ENCODE assay signal across 9 cellular contexts in genomic region chr1:223713546-223714420, GRCh38. TPM values are rescaled to one million over a fixed set of nuclear protein-coding genes. Genes with fewer than 3 reads are reported as not detected.
A peak's percentile ranks its signal among the peaks of the same experiment; 100 is the strongest.
DNase-seq lines count a peak whose midpoint lies in the region; ATAC-seq, FAIRE-seq and TF ChIP-seq lines count a peak whose summit lies in the region.
"Had no signal": no experiment of that assay in that cellular context is flagged by ENCODE, and none has a peak within 500 bp of the region (broad histone marks: within the 10 kb centered on the region; RNA-seq: fewer than 3 reads in every experiment).

No MANE protein-coding gene starts in this region.

- intact Hi-C loops in stomach (cut with DNase I; ENCODE audit: low total_unique reads) = no loop called here

- WGBS in SK-N-SH (ENCODE audit: low lambda C conversion rate) = 43% methylated on average over 7 of the region's 7 CpGs
- WGBS in stomach, 5 donors = 10 to 22% (median 13%) methylated on average over 7 of the region's 7 CpGs

- no peaks in the 10 kb centered on the region for H3K9me2 ChIP-seq in SK-N-SH

- H3K9me3 ChIP-seq in SK-N-SH (no peaks in the 10 kb centered on the region), keratinocyte (ENCODE audit: control insufficient read depth, low read depth, low read length) (no peaks in the 10 kb centered on the region), stomach (no peaks in the 10 kb centered on the region)

- no peak for TF ChIP-seq POLR2A in stomach (IDR thresholded peaks at IDR 0.05)

- peak overlapping the region; percentile 69 for H3K4me3 Mint-ChIP-seq in activated T-helper 17 cell treated with anti-CD3 and anti-CD28 coated beads, Interleukin-2, amount 50 U/mL, for 72 hours

- POLR2A ChIA-PET in SK-N-SH (lab: Yijun Ruan, JAX) = interaction anchor here (0.7 kb wide), 1 partner anchor 38 kb away, joined by 3 read pairs; no protein-coding TSS in a partner anchor

- peak overlapping the region; percentile 39 for H3K27ac Mint-ChIP-seq in activated T-helper 17 cell treated with anti-CD3 and anti-CD28 coated beads, Interleukin-2, amount 50 U/mL, for 72 hours

- H3K4me1 ChIP-seq in SK-N-SH (ENCODE audit: control insufficient read depth in 1 of 2, insufficient read depth in 2 of 2, low read depth in 1 of 2, low read length in 1 of 2) (peaks cover 36 to 56% of the 10 kb centered on the region in 2 experiments), keratinocyte (ENCODE audit: control insufficient read depth, extremely low read depth, insufficient read depth, low read length) (peaks cover 56% of the 10 kb centered on the region), stomach (peaks cover 62 to 90% (median 79%) of the 10 kb centered on the region in 4 donors)

- H3K4me1 Mint-ChIP-seq in activated T-helper 17 cell treated with anti-CD3 and anti-CD28 coated beads, Interleukin-2, amount 50 U/mL, for 72 hours = peaks cover 36% of the 10 kb centered on the region

- H3F3A ChIP-seq in SK-N-SH (replicated peaks; ENCODE audit: insufficient read depth) = peaks cover 23% of the 10 kb centered on the region

- no peaks in the 10 kb centered on the region for H3K9me3 Mint-ChIP-seq in activated T-helper 17 cell treated with anti-CD3 and anti-CD28 coated beads, Interleukin-2, amount 50 U/mL, for 72 hours

- no peak for TF ChIP-seq RAD21 in SK-N-SH (IDR thresholded peaks at IDR 0.05; ENCODE audit: low read length)

- ATAC-seq in SK-N-SH treated with all-trans-retinoic acid at 6 μM for 48 hours (no peak), HG03039 (IDR thresholded peaks at IDR 0.05; ENCODE audit: unreplicated experiment) (no peak)
- peak; percentile 4 for ATAC-seq in activated T-helper 17 cell treated with anti-CD3 and anti-CD28 coated beads, Interleukin-2, amount 50 U/mL, for 72 hours (replicated peaks)

- CTCF ChIA-PET in SK-N-SH (lab: Yijun Ruan, JAX) = interaction anchor here (1.9 to 4.8 kb wide), 3 partner anchors 15 to 49 kb away, joined by 7 to 110 read pairs (median 13); no protein-coding TSS in a partner anchor

- H3K4me3 ChIP-seq in SK-N-SH (ENCODE audit: low read depth in 2 of 2, low read length in 1 of 2) (peak overlapping the region; percentile 72 to 83), keratinocyte (ENCODE audit: control insufficient read depth in 2 of 3, extremely low read depth in 1 of 3, insufficient read depth in 2 of 3, low read depth in 1 of 3, low read length in 3 of 3) (peak overlapping the region; percentile 83 to 88 (median 84)), stomach (peak overlapping the region; percentile 68 to 94 (median 78))

- H4K20me1 ChIP-seq in SK-N-SH (ENCODE audit: insufficient read depth) = peaks cover 47% of the 10 kb centered on the region
- H4K20me1 ChIP-seq in keratinocyte (ENCODE audit: control insufficient read depth, extremely low read depth, insufficient read depth, low read length) = peaks cover 21% of the 10 kb centered on the region

- H3K4me2 ChIP-seq in SK-N-SH = peak overlapping the region; percentile 92
- peak overlapping the region; percentile 99 for H3K4me2 ChIP-seq in keratinocyte (ENCODE audit: control insufficient read depth, extremely low read depth, insufficient read depth, low read depth, low read length)

- peak overlapping the region; percentile 96 for H3K9ac ChIP-seq in SK-N-SH
- H3K9ac ChIP-seq in keratinocyte (ENCODE audit: control insufficient read depth, extremely low read depth, insufficient read depth, low read length) = peak overlapping the region; percentile 89

- DNase-seq in SK-N-SH (no peak), keratinocyte (ENCODE audit: low read depth, low spot score) (no peak), stomach (no peak), superior temporal gyrus (ENCODE audit: extremely low spot score) (no peak), NCI-H146 treated with DMSO at 0.1 percent for 48 hours (lab: John Stamatoyannopoulos, UW; ENCODE audit: unreplicated experiment) (no peak)

- no peak for TF ChIP-seq EP300 in SK-N-SH (IDR thresholded peaks at IDR 0.05; ENCODE audit: borderline replicate concordance in 1 of 2, low read depth in 1 of 2, low read length in 1 of 2)
- TF ChIP-seq EP300 in stomach (IDR thresholded peaks at IDR 0.05) = no peak

- H3K27me3 ChIP-seq in SK-N-SH (ENCODE audit: insufficient read depth) (no peaks in the 10 kb centered on the region), keratinocyte (ENCODE audit: control insufficient read depth, extremely low read depth, insufficient read depth, low read length) (no peaks in the 10 kb centered on the region), stomach (no peaks in the 10 kb centered on the region)

- peak; percentile 65 for FAIRE-seq in keratinocyte (lab: Jason Lieb, UNC)
- FAIRE-seq: TTC549 had no signal

- H3K9me1 ChIP-seq in keratinocyte (ENCODE audit: control insufficient read depth, extremely low read depth, insufficient read depth, low read length) = no peaks in the 10 kb centered on the region

- H3K27me3 Mint-ChIP-seq in activated T-helper 17 cell treated with anti-CD3 and anti-CD28 coated beads, Interleukin-2, amount 50 U/mL, for 72 hours = no peaks in the 10 kb centered on the region

- TF ChIP-seq CTCF in SK-N-SH (IDR thresholded peaks at IDR 0.05) (no peak), keratinocyte (optimal IDR thresholded peaks at IDR 0.05 in 1 of 3, IDR thresholded peaks at IDR 0.05 in 1 of 3, conservative IDR thresholded peaks at IDR 0.05 in 1 of 3; ENCODE audit: extremely low read depth in 1 of 3, insufficient read depth in 2 of 3, low read length in 3 of 3) (no peak), stomach (IDR thresholded peaks at IDR 0.05) (no peak)

- H3K36me3 ChIP-seq in SK-N-SH (replicated peaks in 1 of 2; ENCODE audit: control insufficient read depth in 1 of 2, insufficient read depth in 2 of 2, low read length in 1 of 2) = peaks cover 12 to 15% of the 10 kb centered on the region in 2 experiments
- H3K36me3 ChIP-seq in keratinocyte (ENCODE audit: control insufficient read depth in 2 of 2, extremely low read depth in 1 of 2, insufficient read depth in 2 of 2, low read length in 2 of 2) = peaks cover 17 to 43% of the 10 kb centered on the region in 2 experiments
- H3K36me3 ChIP-seq in stomach = peaks cover 13 to 26% (median 17%) of the 10 kb centered on the region in 4 donors

- H3K36me3 Mint-ChIP-seq in activated T-helper 17 cell treated with anti-CD3 and anti-CD28 coated beads, Interleukin-2, amount 50 U/mL, for 72 hours (ENCODE audit: low read depth) = peaks cover 14% of the 10 kb centered on the region

- H2AFZ ChIP-seq in SK-N-SH (ENCODE audit: low read depth) (no peak overlapping the region), keratinocyte (ENCODE audit: control insufficient read depth, low read length) (no peak overlapping the region)

- H3K27ac ChIP-seq in SK-N-SH (ENCODE audit: low read depth in 2 of 2, low read length in 1 of 2) (peak overlapping the region; percentile 87 to 88; a peak in 3 of 4 replicates), keratinocyte (ENCODE audit: control insufficient read depth, insufficient read depth, low read length) (peak overlapping the region; percentile 89), stomach (peak overlapping the region; percentile 97 to 100 (median 98))

- dilution Hi-C loops in keratinocyte (cut with MboI; ENCODE audit: extremely low pct_ligation_motif_present, low sequenced_read_pairs) = no loop called here

- H3K79me2 ChIP-seq in SK-N-SH (ENCODE audit: insufficient read depth) (peaks cover 74% of the 10 kb centered on the region), keratinocyte (ENCODE audit: control insufficient read depth, insufficient read depth, low read length) (peaks cover 64% of the 10 kb centered on the region)

TF ChIP-seq in SK-N-SH, 30 proteins besides CTCF, POLR2A, EP300 and RAD21:
- TF ChIP-seq MAX (IDR thresholded peaks at IDR 0.05; ENCODE audit: low read depth) (peak; percentile 41; the same call in 1 of the 2 replicates), YY1 (IDR thresholded peaks at IDR 0.05; ENCODE audit: low read depth) (no peak)

TF ChIP-seq in SK-N-SH treated with all-trans-retinoic acid at 6 μM for 48 hours, 23 proteins besides CTCF, POLR2A, EP300 and RAD21 (continues in another document):
- TF ChIP-seq ARNTL (CRISPR knock-in tag; IDR thresholded peaks at IDR 0.05; ENCODE audit: borderline replicate concordance, low read depth) (no peak), ZNF8 (CRISPR knock-in tag; IDR thresholded peaks at IDR 0.05) (no peak)

RNA-seq across cellular contexts. Expression of gene CAPN2, which starts 1.4 kb away (rescaled TPM):
- polyA plus RNA-seq in SK-N-SH (2012; rRNA removed) = 208 and 209 TPM in 2 replicates
- 177 and 181 TPM in 2 replicates for polyA plus RNA-seq in SK-N-SH (2012; cell fraction: cytosol; rRNA removed)
- 432 and 454 TPM in 2 replicates for polyA plus RNA-seq in SK-N-SH (2012; cell fraction: nucleus; rRNA removed)
- total RNA-seq in activated T-helper 17 cell treated with anti-CD3 and anti-CD28 coated beads, Interleukin-2, amount 50 U/mL, for 72 hours = 10 to 100 TPM; 42.8 to 73.0 TPM
- 278 to 366 TPM (median 350 TPM) in 3 replicates for polyA plus RNA-seq in keratinocyte
- polyA plus RNA-seq in keratinocyte (2011; ENCODE audit: low read depth) = 134 TPM
- 291 and 382 TPM in 2 replicates for polyA plus RNA-seq in keratinocyte (2011; cell fraction: cytosol; rRNA removed)
- polyA plus RNA-seq in keratinocyte (2011; cell fraction: nucleus; rRNA removed) = 489 and 510 TPM in 2 replicates
- polyA plus RNA-seq in keratinocyte (2012; ENCODE audit: low replicate concordance) = 174 and 413 TPM in 2 replicates
- polyA minus RNA-seq in keratinocyte = 279 to 391 TPM (median 316 TPM) in 3 replicates
- 330 TPM for polyA minus RNA-seq in keratinocyte (2011; cell fraction: cytosol; rRNA and poly(A)+ RNA removed)
- 168 and 240 TPM in 2 replicates for polyA minus RNA-seq in keratinocyte (2011; cell fraction: nucleus; rRNA and poly(A)+ RNA removed)
- total RNA-seq in stomach = 100 to 1,000 TPM; 224 to 739 (median 358) TPM
- polyA plus RNA-seq in stomach = 100 to 1,000 TPM; 128 to 171 (median 161) TPM

RNA-seq across cellular contexts. Expression of gene CAPN8, which starts 48.3 kb away (rescaled TPM):
- not detected in 2 replicates for polyA plus RNA-seq in SK-N-SH (2012; rRNA removed)
- not detected in 2 replicates for polyA plus RNA-seq in SK-N-SH (2012; cell fraction: cytosol; rRNA removed)
- 0.04 and 0.11 TPM in 2 replicates for polyA plus RNA-seq in SK-N-SH (2012; cell fraction: nucleus; rRNA removed)
- not detected for total RNA-seq in activated T-helper 17 cell treated with anti-CD3 and anti-CD28 coated beads, Interleukin-2, amount 50 U/mL, for 72 hours
- 2.5 to 4.7 TPM (median 3.0 TPM) in 3 replicates for polyA plus RNA-seq in keratinocyte
- polyA plus RNA-seq in keratinocyte (2011; ENCODE audit: low read depth) = 0.49 TPM
- 0.58 and 0.79 TPM in 2 replicates for polyA plus RNA-seq in keratinocyte (2011; cell fraction: cytosol; rRNA removed)
- 18.0 and 22.5 TPM in 2 replicates for polyA plus RNA-seq in keratinocyte (2011; cell fraction: nucleus; rRNA removed)
- polyA plus RNA-seq in keratinocyte (2012; ENCODE audit: low replicate concordance) = 1.2 and 2.8 TPM in 2 replicates
- polyA minus RNA-seq in keratinocyte = 1.7 to 3.0 TPM (median 2.1 TPM) in 3 replicates
- polyA minus RNA-seq in keratinocyte (2011; cell fraction: cytosol; rRNA and poly(A)+ RNA removed) = not detected
- polyA minus RNA-seq in keratinocyte (2011; cell fraction: nucleus; rRNA and poly(A)+ RNA removed) = 3.2 and 4.1 TPM in 2 replicates
- total RNA-seq in stomach = 100 to 1,000 TPM in 4 of 5 donors, 10 to 100 TPM in 1; 67.5 to 581 (median 254) TPM
- polyA plus RNA-seq in stomach = 100 to 1,000 TPM in 1 of 3 donors, 10 to 100 TPM in 2; 28.3 to 127 (median 31.0) TPM
